ENCODE assay signal across 1 cellular context in the genomic region with DNA sequence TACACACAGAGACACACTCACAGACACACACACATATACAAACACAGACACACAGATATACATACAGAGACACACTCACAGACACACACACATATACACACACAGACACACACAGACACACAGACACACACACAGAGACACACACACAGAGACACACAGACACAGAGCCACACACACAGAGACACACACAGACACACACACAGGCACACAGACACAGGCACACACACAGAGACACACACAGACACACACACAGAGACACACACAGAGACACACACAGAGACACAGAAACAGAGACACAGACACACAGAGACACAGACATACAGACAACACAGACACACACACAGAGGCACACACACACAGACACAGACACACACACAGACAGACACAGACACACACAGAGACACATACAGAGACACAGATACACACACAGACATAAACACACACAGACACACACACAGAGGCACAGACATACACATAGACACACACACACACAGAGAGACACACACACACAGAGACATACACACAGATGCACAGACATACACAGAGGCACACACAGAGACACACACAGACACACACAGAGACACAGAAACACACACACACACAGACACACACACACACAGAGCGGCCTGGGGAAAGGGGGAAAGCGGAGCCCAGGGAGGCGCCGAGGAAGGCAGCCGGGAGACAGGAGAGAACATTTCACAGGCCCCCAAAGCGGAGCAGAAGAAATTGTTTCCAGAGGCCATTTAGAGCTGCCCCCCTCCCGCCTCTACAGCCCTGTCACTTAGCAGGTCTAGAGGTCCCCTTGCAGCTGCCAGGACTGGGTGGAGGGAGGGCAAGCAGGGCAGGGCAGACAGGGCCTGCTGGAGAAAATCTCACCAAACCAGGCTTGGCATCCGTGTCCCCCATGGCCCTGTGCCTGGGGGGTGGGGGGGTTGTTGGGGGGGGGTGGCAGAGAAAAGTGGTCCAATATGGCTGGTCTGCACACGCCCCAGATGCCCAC.
TF ChIP-seq lines count a peak whose summit lies in the region.

No MANE protein-coding gene starts in this region.

TF ChIP-seq in GM23338, 12 proteins besides CTCF, POLR2A, EP300 and RAD21 (continued from another document):
- no peak for TF ChIP-seq ZNF462 (CRISPR knock-in tag; IDR thresholded peaks at IDR 0.05)
- TF ChIP-seq ETS1 (IDR thresholded peaks at IDR 0.05), result no peak
- TF ChIP-seq ZNF331 (CRISPR knock-in tag; IDR thresholded peaks at IDR 0.05; ENCODE audit: low read depth), result no peak
- TF ChIP-seq NANOG (IDR thresholded peaks at IDR 0.05; ENCODE audit: borderline replicate concordance), result no peak
- TF ChIP-seq JUNB (IDR thresholded peaks at IDR 0.05; ENCODE audit: unreplicated experiment), result no peak
- no peak for TF ChIP-seq ZNF114 (CRISPR knock-in tag; IDR thresholded peaks at IDR 0.05)
TF ChIP-seq in GM23338: peak in this region for 0.
